ENCODE assay signal across 20 cellular contexts in the genomic region with DNA sequence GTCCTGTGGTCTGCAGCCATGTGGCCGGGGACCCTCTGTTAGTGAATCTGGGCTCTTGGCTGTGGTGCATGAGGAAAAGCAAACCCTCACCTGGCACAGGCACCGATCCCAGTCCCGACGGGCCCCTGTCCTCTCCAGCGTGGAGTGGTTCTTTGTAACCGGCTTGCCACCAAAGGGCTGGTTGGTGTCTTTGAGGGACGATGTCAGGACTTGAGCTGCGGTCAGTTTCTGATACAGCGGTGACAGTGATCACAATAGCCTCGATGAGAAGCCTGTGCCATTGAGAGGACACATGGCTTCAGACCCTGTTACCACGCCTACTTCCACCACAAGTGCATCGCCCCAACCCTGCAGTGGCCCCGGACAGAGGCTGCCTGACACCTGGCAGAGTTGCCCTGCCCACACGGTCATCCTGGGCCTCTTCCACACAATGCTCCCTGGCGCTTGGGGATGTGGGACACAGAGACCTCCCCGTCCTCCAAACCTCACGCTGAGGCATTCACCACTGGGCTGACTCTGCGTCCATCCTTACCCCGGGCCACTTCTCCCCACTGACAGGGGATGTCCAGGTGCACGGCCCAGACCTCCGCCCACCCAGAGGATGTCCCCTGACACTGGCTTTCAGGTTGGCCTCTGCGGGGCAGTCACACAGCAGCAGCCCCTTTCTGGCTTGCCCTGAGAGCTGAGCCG. TPM values are rescaled to one million over a fixed set of nuclear protein-coding genes. Genes with fewer than 3 reads are reported as not detected.
DNase-seq lines count a peak whose midpoint lies in the region; ATAC-seq and TF ChIP-seq lines count a peak whose summit lies in the region.
"Had no signal": no experiment of that assay in that cellular context is flagged by ENCODE, and none has a peak within 500 bp of the region (broad histone marks: within the 10 kb centered on the region; RNA-seq: fewer than 3 reads in every experiment).

No MANE protein-coding gene starts in this region.

- H3K4me3 ChIP-seq in Karpas-422 (ENCODE audit: low read length) (no peak overlapping the region), lower lobe of right lung (no peak overlapping the region), spleen (no peak overlapping the region)
- H3K4me3 ChIP-seq: A549 had no signal

- peak; percentile 19 for DNase-seq in activated naive CD8-positive, alpha-beta T cell treated with anti-CD3 and anti-CD28 coated beads, Interleukin-2, amount 10 ng/mL, durations not matched to agents 7 days and 5 days
- DNase-seq in activated naive CD8-positive, alpha-beta T cell treated with anti-CD3 and anti-CD28 coated beads, Interleukin-2, amount 50 U/mL, for 24 hours = no peak
- peak; percentile 33 for DNase-seq in Karpas-422
- DNase-seq in lower lobe of right lung = peak; percentile 40
- DNase-seq in spleen = peak; percentile 37
- DNase-seq in NK-92 (lab: John Stamatoyannopoulos, UW; ENCODE audit: unreplicated experiment) = no peak
- no peak for DNase-seq in NCI-H1105 (lab: John Stamatoyannopoulos, UW)
- DNase-seq in GM03348 (ENCODE audit: low spot score) = no peak
- DNase-seq: CD8-positive, alpha-beta T cell; GOT3; KBM-7; NCI-H187; NCI-H226; NCI-H524; NCI-H82; PC-3 had no signal

- H2AFZ ChIP-seq in Karpas-422 (ENCODE audit: low read length) = no peak overlapping the region

- no peaks in the 10 kb centered on the region for H3K9me2 ChIP-seq in Karpas-422 (replicated peaks; ENCODE audit: insufficient read depth, low read length)

- H3K36me3 ChIP-seq in Karpas-422 (ENCODE audit: insufficient read depth, low read length) = no peaks in the 10 kb centered on the region
- H3K36me3 ChIP-seq in lower lobe of right lung = no peaks in the 10 kb centered on the region
- H3K36me3 ChIP-seq in spleen = no peaks in the 10 kb centered on the region

- H3K27me3 ChIP-seq in Karpas-422 (ENCODE audit: low read length) (no peaks in the 10 kb centered on the region), lower lobe of right lung (ENCODE audit: low read depth) (peaks cover 39% of the 10 kb centered on the region), spleen (replicated peaks in 1 of 7) (peaks cover 0 to 74% (median 0%) of the 10 kb centered on the region in 7 donors)

- H3K9me3 Mint-ChIP-seq in activated naive CD8-positive, alpha-beta T cell treated with anti-CD3 and anti-CD28 coated beads, Interleukin-2, amount 10 ng/mL, durations not matched to agents 7 days and 5 days = peaks cover 2% of the 10 kb centered on the region
- H3K9me3 Mint-ChIP-seq in activated naive CD8-positive, alpha-beta T cell treated with anti-CD3 and anti-CD28 coated beads, Interleukin-2, amount 50 U/mL, for 24 hours = peaks cover 12% of the 10 kb centered on the region

- peaks cover 1% of the 10 kb centered on the region for H3K27me3 Mint-ChIP-seq in activated naive CD8-positive, alpha-beta T cell treated with anti-CD3 and anti-CD28 coated beads, Interleukin-2, amount 10 ng/mL, durations not matched to agents 7 days and 5 days
- peaks cover 7% of the 10 kb centered on the region for H3K27me3 Mint-ChIP-seq in activated naive CD8-positive, alpha-beta T cell treated with anti-CD3 and anti-CD28 coated beads, Interleukin-2, amount 50 U/mL, for 24 hours

- H3K4me3 Mint-ChIP-seq in activated naive CD8-positive, alpha-beta T cell treated with anti-CD3 and anti-CD28 coated beads, Interleukin-2, amount 10 ng/mL, durations not matched to agents 7 days and 5 days = no peak overlapping the region
- no peak overlapping the region for H3K4me3 Mint-ChIP-seq in activated naive CD8-positive, alpha-beta T cell treated with anti-CD3 and anti-CD28 coated beads, Interleukin-2, amount 50 U/mL, for 24 hours
- H3K4me3 Mint-ChIP-seq: CD8-positive, alpha-beta T cell had no signal

- POLR2A ChIA-PET in activated naive CD8-positive, alpha-beta T cell treated with anti-CD3 and anti-CD28 coated beads, Interleukin-2, amount 10 ng/mL, durations not matched to agents 7 days and 5 days (lab: Charles Lee) = no interaction called here

- no peaks in the 10 kb centered on the region for H3K79me2 ChIP-seq in Karpas-422 (ENCODE audit: low read length)

- H3K27ac Mint-ChIP-seq in activated naive CD8-positive, alpha-beta T cell treated with anti-CD3 and anti-CD28 coated beads, Interleukin-2, amount 10 ng/mL, durations not matched to agents 7 days and 5 days = no peak overlapping the region
- no peak overlapping the region for H3K27ac Mint-ChIP-seq in activated naive CD8-positive, alpha-beta T cell treated with anti-CD3 and anti-CD28 coated beads, Interleukin-2, amount 50 U/mL, for 24 hours
- H3K27ac Mint-ChIP-seq: CD8-positive, alpha-beta T cell had no signal

- no peaks in the 10 kb centered on the region for H3K4me1 Mint-ChIP-seq in activated naive CD8-positive, alpha-beta T cell treated with anti-CD3 and anti-CD28 coated beads, Interleukin-2, amount 10 ng/mL, durations not matched to agents 7 days and 5 days
- no peaks in the 10 kb centered on the region for H3K4me1 Mint-ChIP-seq in activated naive CD8-positive, alpha-beta T cell treated with anti-CD3 and anti-CD28 coated beads, Interleukin-2, amount 50 U/mL, for 24 hours

- H3K9me3 ChIP-seq in Karpas-422 (ENCODE audit: low read length) = no peaks in the 10 kb centered on the region
- peaks cover 5% of the 10 kb centered on the region for H3K9me3 ChIP-seq in lower lobe of right lung
- peaks cover 0 to 15% (median 13%) of the 10 kb centered on the region in 8 donors for H3K9me3 ChIP-seq in spleen
- H3K9me3 ChIP-seq: A549 had no signal

- H3K27ac ChIP-seq in Karpas-422 (ENCODE audit: low read length) (no peak overlapping the region), lower lobe of right lung (no peak overlapping the region), spleen (no peak overlapping the region)
- H3K27ac ChIP-seq: A549 had no signal

- intact Hi-C loops in lower lobe of right lung (cut with DNase I) = no loop called here
- intact Hi-C loops in spleen (cut with DNase I; ENCODE audit: low total_unique reads) = no loop called here

- no peak overlapping the region for H3K9ac ChIP-seq in Karpas-422 (ENCODE audit: low read length)

- TF ChIP-seq POLR2A in spleen (IDR thresholded peaks at IDR 0.05) = no peak

- no peak for TF ChIP-seq CTCF in lower lobe of right lung (IDR thresholded peaks at IDR 0.05)
- no peak for TF ChIP-seq CTCF in spleen (IDR thresholded peaks at IDR 0.05 in 8 of 11, conservative IDR thresholded peaks at IDR 0.05 in 3 of 11)

- H4K20me1 ChIP-seq in Karpas-422 (ENCODE audit: insufficient read depth, low read depth, low read length) = no peaks in the 10 kb centered on the region

- H3K4me1 ChIP-seq in Karpas-422 (ENCODE audit: low read length) = no peaks in the 10 kb centered on the region
- H3K4me1 ChIP-seq in lower lobe of right lung = no peaks in the 10 kb centered on the region
- H3K4me1 ChIP-seq in spleen = peaks cover 0 to 8% (median 0%) of the 10 kb centered on the region in 6 donors
- H3K4me1 ChIP-seq: A549 had no signal

- ATAC-seq in activated naive CD8-positive, alpha-beta T cell treated with anti-CD3 and anti-CD28 coated beads, Interleukin-2, amount 10 ng/mL, durations not matched to agents 7 days and 5 days (ENCODE audit: low read depth) = no peak
- no peak for ATAC-seq in activated naive CD8-positive, alpha-beta T cell treated with anti-CD3 and anti-CD28 coated beads, Interleukin-2, amount 50 U/mL, for 24 hours
- ATAC-seq in lower lobe of right lung = no peak
- ATAC-seq: A549; CD8-positive, alpha-beta T cell; HCT116; PC-3 had no signal

- H3K4me2 ChIP-seq in Karpas-422 (ENCODE audit: low read depth, low read length, poor library complexity, severe bottlenecking) = no peak overlapping the region
- H3K4me2 ChIP-seq: A549 had no signal

- 70 to 96% (median 88%) methylated on average over 11 to 23 of the region's 23 CpGs for WGBS in spleen, 5 donors

- H3K36me3 Mint-ChIP-seq in activated naive CD8-positive, alpha-beta T cell treated with anti-CD3 and anti-CD28 coated beads, Interleukin-2, amount 10 ng/mL, durations not matched to agents 7 days and 5 days = no peaks in the 10 kb centered on the region
- H3K36me3 Mint-ChIP-seq in activated naive CD8-positive, alpha-beta T cell treated with anti-CD3 and anti-CD28 coated beads, Interleukin-2, amount 50 U/mL, for 24 hours (ENCODE audit: low read depth) = peaks cover 2% of the 10 kb centered on the region
- H3K36me3 Mint-ChIP-seq: CD8-positive, alpha-beta T cell had no signal

RNA-seq across cellular contexts. Expression of a gene that starts 18.8 kb away (rescaled TPM):
- total RNA-seq in activated naive CD8-positive, alpha-beta T cell treated with anti-CD3 and anti-CD28 coated beads, Interleukin-2, amount 10 ng/mL, durations not matched to agents 7 days and 5 days = not detected
- total RNA-seq in Karpas-422 (2014; rRNA removed; shearing (Covaris generic); ENCODE audit: low replicate concordance) = not detected in 2 replicates
- total RNA-seq in lower lobe of right lung (not detected), spleen (not detected)
- polyA plus RNA-seq in spleen = not detected
- total RNA-seq: CD8-positive, alpha-beta T cell; PC-3; SK-MEL-5 had no signal
- polyA plus RNA-seq: A549, BJ had no signal

Comparison
In these comparisons a context has a peak if more than half of its experiments do, and no peak if none do; other contexts are left out.
1. DNase-seq: peak in activated naive CD8-positive, alpha-beta T cell treated with anti-CD3 and anti-CD28 coated beads, Interleukin-2, amount 10 ng/mL, durations not matched to agents 7 days and 5 days (single experiment), Karpas-422 (single experiment), lower lobe of right lung (single experiment) and spleen (single experiment); none in activated naive CD8-positive, alpha-beta T cell treated with anti-CD3 and anti-CD28 coated beads, Interleukin-2, amount 50 U/mL, for 24 hours (single experiment), NK-92 (single experiment), NCI-H1105 (single experiment) and GM03348 (single experiment).